In the genomic region with DNA sequence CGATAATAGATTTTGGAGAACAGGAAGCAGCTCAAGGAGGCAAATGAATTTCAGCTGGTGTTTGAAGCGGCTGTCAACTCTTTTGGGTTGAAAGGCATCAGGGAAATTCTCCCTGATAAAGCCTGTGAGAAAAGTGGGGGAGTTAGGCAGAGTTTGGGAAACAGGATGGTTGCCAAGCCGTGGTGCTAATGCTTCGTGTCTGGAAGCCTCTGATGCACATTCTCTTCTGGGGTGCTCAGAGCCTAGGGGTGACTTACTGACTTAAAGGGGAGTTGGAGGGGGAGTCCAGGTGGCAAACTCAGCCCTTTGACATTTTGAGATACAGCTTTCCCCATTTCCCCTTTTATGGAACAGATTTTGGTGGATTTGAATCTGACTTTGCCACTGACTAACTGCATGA, we compare ENCODE assay signal across 20 cellular contexts.
DNase-seq lines count a peak whose midpoint lies in the region; ATAC-seq and TF ChIP-seq lines count a peak whose summit lies in the region.
"Had no signal": no experiment of that assay in that cellular context is flagged by ENCODE, and none has a peak within 500 bp of the region (broad histone marks: within the 10 kb centered on the region; RNA-seq: fewer than 3 reads in every experiment).

No MANE protein-coding gene starts in this region.

- H3K4me3 ChIP-seq in fibroblast of mammary gland (ENCODE audit: control insufficient read depth, low read depth, low read length) = no peak overlapping the region
- H3K4me3 ChIP-seq: A549, BLaER1 had no signal

- peak; percentile 6 for DNase-seq in Ammon's horn (ENCODE audit: low spot score)
- DNase-seq in fibroblast of mammary gland (ENCODE audit: low read depth) = peak; percentile 18
- no peak for DNase-seq in omental fat pad (ENCODE audit: low spot score)
- no peak for DNase-seq in COLO668 (lab: John Stamatoyannopoulos, UW; ENCODE audit: unreplicated experiment)
- no peak for DNase-seq in activated naive CD4-positive, alpha-beta T cell (lab: John Stamatoyannopoulos, UW)
- DNase-seq in C1 segment of cervical spinal cord (lab: John Stamatoyannopoulos, UW) = no peak
- DNase-seq: AML-193; BE2C; CD4-positive, alpha-beta T cell; CD8-positive, alpha-beta T cell; COR-L47; DMS 273 treated with DMSO at 0.1 percent for 48 hours; DMS153; DMS53; DMS79; DND-41; EL; GDM1 had no signal

- no peak for TF ChIP-seq CTCF in fibroblast of mammary gland (conservative IDR thresholded peaks at IDR 0.05; ENCODE audit: control insufficient read depth, insufficient read depth, low read depth, low read length)
- no peak for TF ChIP-seq CTCF in omental fat pad (IDR thresholded peaks at IDR 0.05)

- ATAC-seq in omental fat pad (ENCODE audit: low FRiP score) = peak; percentile 52
- ATAC-seq: A549; CD8-positive, alpha-beta T cell had no signal

Comparison
In these comparisons a context has a peak if more than half of its experiments do, and no peak if none do; other contexts are left out.
1. DNase-seq: peak in Ammon's horn (single experiment) and fibroblast of mammary gland (single experiment); none in omental fat pad (single experiment), COLO668 (single experiment), activated naive CD4-positive, alpha-beta T cell (0 of 4) and C1 segment of cervical spinal cord (0 of 14).